Comparison of ENCODE assay signal across 7 cellular contexts in genomic region chr4:86594559-86595425, GRCh38. TPM values are rescaled to one million over a fixed set of nuclear protein-coding genes. Genes with fewer than 3 reads are reported as not detected.
DNase-seq lines count a peak whose midpoint lies in the region; ATAC-seq and TF ChIP-seq lines count a peak whose summit lies in the region.

No MANE protein-coding gene starts in this region.

- intact Hi-C loops in lower lobe of right lung (cut with DNase I): no loop called here

- H3K9me3 ChIP-seq in lower lobe of right lung: no peaks in the 10 kb centered on the region
- H3K9me3 ChIP-seq in stomach smooth muscle (ENCODE audit: control insufficient read depth in 2 of 2, low read length in 2 of 2): no peaks in the 10 kb centered on the region

- H3K9ac ChIP-seq in stomach smooth muscle (ENCODE audit: low read length in 2 of 2): peak overlapping the region; percentile 75 to 76

- H3K27me3 ChIP-seq in lower lobe of right lung (ENCODE audit: low read depth) (no peaks in the 10 kb centered on the region), stomach smooth muscle (ENCODE audit: control insufficient read depth in 1 of 2, insufficient read depth in 2 of 2, low read length in 2 of 2) (no peaks in the 10 kb centered on the region)

- H3K4me3 Mint-ChIP-seq in effector memory CD8-positive, alpha-beta T cell: peak overlapping the region; percentile 61 to 89

- H3K27me3 Mint-ChIP-seq in effector memory CD8-positive, alpha-beta T cell: peaks cover 20 to 21% of the 10 kb centered on the region in 2 donors

- peaks cover 5 to 9% of the 10 kb centered on the region in 2 donors for H3K4me1 Mint-ChIP-seq in effector memory CD8-positive, alpha-beta T cell (ENCODE audit: low read depth in 2 of 2)

- H3K27ac ChIP-seq in lower lobe of right lung: peak overlapping the region; percentile 82
- H3K27ac ChIP-seq in stomach smooth muscle (ENCODE audit: low read length): peak overlapping the region; percentile 74

- no peak for TF ChIP-seq CTCF in lower lobe of right lung (IDR thresholded peaks at IDR 0.05)

- peaks cover 0 to 3% of the 10 kb centered on the region in 2 donors for H3K9me3 Mint-ChIP-seq in effector memory CD8-positive, alpha-beta T cell

- H3K36me3 ChIP-seq in lower lobe of right lung (no peaks in the 10 kb centered on the region), stomach smooth muscle (ENCODE audit: control insufficient read depth in 2 of 2, insufficient read depth in 2 of 2, low read length in 2 of 2) (no peaks in the 10 kb centered on the region)

- H3K4me1 ChIP-seq in lower lobe of right lung (no peaks in the 10 kb centered on the region), stomach smooth muscle (ENCODE audit: control insufficient read depth, insufficient read depth, low read length) (peaks cover 11% of the 10 kb centered on the region)

- ATAC-seq in GM21576 (IDR thresholded peaks at IDR 0.05; ENCODE audit: unreplicated experiment) (peak; percentile 13), lower lobe of right lung (peak; percentile 65 to 67)
- ATAC-seq in effector memory CD8-positive, alpha-beta T cell (replicated peaks): peak; percentile 41

- H3K4me3 ChIP-seq in lower lobe of right lung (peak overlapping the region; percentile 75), stomach smooth muscle (ENCODE audit: low read length in 2 of 2) (peak overlapping the region; percentile 91 to 98)

- DNase-seq in GM03348 (ENCODE audit: low spot score) (peak; percentile 86), KG1 (lab: John Stamatoyannopoulos, UW) (peak; percentile 45), UCSD-AML1 (lab: John Stamatoyannopoulos, UW; ENCODE audit: unreplicated experiment) (peak; percentile 59), lower lobe of right lung (peak; percentile 58)
- DNase-seq in effector memory CD8-positive, alpha-beta T cell: peak in 1 of 3 experiments; percentile 12

- H3K36me3 Mint-ChIP-seq in effector memory CD8-positive, alpha-beta T cell (ENCODE audit: insufficient read depth): peaks cover 11% of the 10 kb centered on the region

- peak overlapping the region in 1 of 2 donors; percentile 86 for H3K27ac Mint-ChIP-seq in effector memory CD8-positive, alpha-beta T cell

RNA-seq across cellular contexts. Expression of gene PTPN13, which starts 0.7 kb away (rescaled TPM):
- 77.2 TPM for total RNA-seq in lower lobe of right lung

Comparison
In these comparisons a context has a peak if more than half of its experiments do, and no peak if none do; other contexts are left out.
1. ATAC-seq: peak in every context shown above with its lines; median percentile 66 in lower lobe of right lung; 41 in effector memory CD8-positive, alpha-beta T cell; 13 in GM21576.